ENCODE assay signal across 13 cellular contexts in genomic region chr1:20666146-20666545, GRCh38. TPM values are rescaled to one million over a fixed set of nuclear protein-coding genes. Genes with fewer than 3 reads are reported as not detected.
DNase-seq lines count a peak whose midpoint lies in the region; ATAC-seq, FAIRE-seq and TF ChIP-seq lines count a peak whose summit lies in the region.
"Had no signal": no experiment of that assay in that cellular context is flagged by ENCODE, and none has a peak within 500 bp of the region (broad histone marks: within the 10 kb centered on the region; RNA-seq: fewer than 3 reads in every experiment).

No MANE protein-coding gene starts in this region.

- POLR2A ChIA-PET in K562 (lab: Yijun Ruan, JAX), result interaction anchor here (0.5 to 1.0 kb wide), 3 partner anchors 25 to 1935 kb away, joined by 3 read pairs; no protein-coding TSS in a partner anchor

- H4K20me1 ChIP-seq in Loucy (ENCODE audit: insufficient read depth, low read length, poor library complexity, severe bottlenecking), result no peaks in the 10 kb centered on the region
- H4K20me1 ChIP-seq in K562 (replicated peaks; ENCODE audit: control insufficient read depth, insufficient read depth, low read length), result no peaks in the 10 kb centered on the region

- H3K27me3 ChIP-seq in Loucy (ENCODE audit: insufficient read depth, low read length, poor library complexity, severe bottlenecking) (no peaks in the 10 kb centered on the region), K562 (ENCODE audit: control insufficient read depth in 2 of 2, insufficient read depth in 2 of 2, low read length in 2 of 2) (no peaks in the 10 kb centered on the region; a peak in 1 of 5 replicates), right lobe of liver (no peaks in the 10 kb centered on the region), suprapubic skin (no peaks in the 10 kb centered on the region)

- ATAC-seq in K562 (no peak), right lobe of liver (peak in 3 of 4 donors; percentile 23 to 38 (median 23)), HG02884 (IDR thresholded peaks at IDR 0.05; ENCODE audit: unreplicated experiment) (no peak), GM19452 (IDR thresholded peaks at IDR 0.05; ENCODE audit: unreplicated experiment) (no peak)

- H3K4me3 ChIP-seq in Loucy (ENCODE audit: low read length, poor library complexity, severe bottlenecking) (peak overlapping the region; percentile 36), K562 (no peak overlapping the region), right lobe of liver (no peak overlapping the region), suprapubic skin (no peak overlapping the region)

- TF ChIP-seq CTCF in Loucy (conservative IDR thresholded peaks at IDR 0.05; ENCODE audit: low read length) (no peak), K562 (IDR thresholded peaks at IDR 0.05 in 2 of 3, conservative IDR thresholded peaks at IDR 0.05 in 1 of 3; ENCODE audit: insufficient read depth in 2 of 3, low read depth in 1 of 3, low read length in 3 of 3) (no peak), right lobe of liver (IDR thresholded peaks at IDR 0.05) (no peak), suprapubic skin (IDR thresholded peaks at IDR 0.05) (no peak)

- peaks cover 22% of the 10 kb centered on the region for H3K4me1 ChIP-seq in Loucy (ENCODE audit: insufficient read depth, low read length, poor library complexity, severe bottlenecking)
- peaks cover 6 to 23% of the 10 kb centered on the region in 2 experiments; a peak in 3 of 5 replicates for H3K4me1 ChIP-seq in K562 (replicated peaks in 1 of 2; ENCODE audit: control insufficient read depth in 2 of 2, insufficient read depth in 2 of 2, low read length in 2 of 2)
- H3K4me1 ChIP-seq in right lobe of liver, result peaks cover 0 to 4% (median 0%) of the 10 kb centered on the region in 4 donors
- H3K4me1 ChIP-seq in suprapubic skin, result peaks cover 6% of the 10 kb centered on the region

- H3K9me3 ChIP-seq in Loucy (ENCODE audit: insufficient read depth, low read depth, low read length), result no peaks in the 10 kb centered on the region
- H3K9me3 ChIP-seq in K562 (replicated peaks; ENCODE audit: control insufficient read depth, insufficient read depth, low read depth, low read length), result no peaks in the 10 kb centered on the region
- no peaks in the 10 kb centered on the region for H3K9me3 ChIP-seq in right lobe of liver
- H3K9me3 ChIP-seq in suprapubic skin, result no peaks in the 10 kb centered on the region

- no peak overlapping the region for H3K27ac ChIP-seq in K562 (ENCODE audit: extremely low read depth, low read depth, low read length)
- peak overlapping the region in 2 of 3 donors; percentile 47 to 63 for H3K27ac ChIP-seq in right lobe of liver
- peak overlapping the region; percentile 8 for H3K27ac ChIP-seq in suprapubic skin

- TF ChIP-seq POLR2A in K562 (conservative IDR thresholded peaks at IDR 0.05) (no peak), right lobe of liver (IDR thresholded peaks at IDR 0.05) (no peak), suprapubic skin (IDR thresholded peaks at IDR 0.05) (no peak)

- H3K4me2 ChIP-seq in Loucy (ENCODE audit: low read depth, low read length, poor library complexity, severe bottlenecking) (peak overlapping the region; percentile 29), K562 (ENCODE audit: insufficient read depth, low read length) (no peak overlapping the region)

- intact Hi-C loops in K562 (cut with micrococcal nuclease) (no loop called here), right lobe of liver (cut with DNase I) (no loop called here)

- no TSS peak for BruUV-seq in K562 (replicated peaks; lab: Mats Ljungman, UMichigan)

- H3K36me3 ChIP-seq in Loucy (ENCODE audit: insufficient read depth, low read length), result no peaks in the 10 kb centered on the region
- H3K36me3 ChIP-seq in K562 (ENCODE audit: control insufficient read depth, insufficient read depth, low read length), result no peaks in the 10 kb centered on the region
- H3K36me3 ChIP-seq in right lobe of liver, result no peaks in the 10 kb centered on the region
- no peaks in the 10 kb centered on the region for H3K36me3 ChIP-seq in suprapubic skin

- no peak for FAIRE-seq in K562 (lab: Jason Lieb, UNC)

- in situ Hi-C loops in K562 (cut with MboI), result no loop called here

- TF ChIP-seq RAD21 in K562 (CRISPR knock-in tag; conservative IDR thresholded peaks at IDR 0.05 in 1 of 2, IDR thresholded peaks at IDR 0.05 in 1 of 2), result no peak

- CTCF ChIA-PET in K562 (lab: Yijun Ruan, JAX; ENCODE audit: low intra/inter-chr PET ratio), result no interaction called here

- H3K9ac ChIP-seq in Loucy (ENCODE audit: low read depth, low read length, poor library complexity, severe bottlenecking) (peak overlapping the region; percentile 2), K562 (ENCODE audit: insufficient read depth in 1 of 2, low read depth in 2 of 2, low read length in 2 of 2) (0 out of 4 replicates have a peak overlapping the region, but pooled peaks of 1 of the 2 experiments have one; percentile 15)

- DNase-seq in K562 (ENCODE audit: extremely low read depth in 1 of 4, low spot score in 3 of 4), result no peak
- DNase-seq in right lobe of liver, result peak in 1 of 3 donors; percentile 34
- no peak for DNase-seq in suprapubic skin (ENCODE audit: low spot score in 2 of 2)
- DNase-seq in hypothalamus (lab: John Stamatoyannopoulos, UW), result no peak
- DNase-seq: AML-193, NCI-H1930, SIG-M5 had no signal

- H3K79me2 ChIP-seq in Loucy (ENCODE audit: insufficient read depth, low read length) (peaks cover 9% of the 10 kb centered on the region), K562 (ENCODE audit: control insufficient read depth, insufficient read depth, low read length) (peaks cover 6% of the 10 kb centered on the region)

- H2AFZ ChIP-seq in Loucy (ENCODE audit: low read length) (peak overlapping the region; percentile 3; the same call in 1 of the 2 replicates), K562 (ENCODE audit: low read depth, low read length) (peak overlapping the region; percentile 69)

- no peaks in the 10 kb centered on the region for H3K9me2 ChIP-seq in Loucy (replicated peaks; ENCODE audit: low read depth, low read length)

- no peaks in the 10 kb centered on the region for H3K9me1 ChIP-seq in K562 (ENCODE audit: control insufficient read depth, insufficient read depth, low read length)

- TF ChIP-seq EP300 in K562 (IDR thresholded peaks at IDR 0.05; ENCODE audit: low read length) (no peak), suprapubic skin (IDR thresholded peaks at IDR 0.05) (no peak)

- 51% methylated on average over 12 of the region's 16 CpGs for WGBS in K562 (ENCODE audit: insufficient coverage, low coverage, missing lambda C conversion rate)
- WGBS in right lobe of liver (ENCODE audit: insufficient coverage, low coverage, low lambda C conversion rate, missing lambda C conversion rate), result 87% methylated on average over 3 of the region's 16 CpGs
- 84% methylated on average over 5 of the region's 16 CpGs for WGBS in suprapubic skin

- peaks cover 3% of the 10 kb centered on the region; the same call in 1 of the 2 replicates for H3F3A ChIP-seq in Loucy (ENCODE audit: low read depth)

RNA-seq across cellular contexts. Expression of gene DDOST, which starts 5.0 kb away (rescaled TPM):
- 175 and 296 TPM in 2 replicates for total RNA-seq in K562 (2011; cell fraction: chromatin; rRNA removed; ENCODE audit: low replicate concordance)
- 446 and 467 TPM in 2 replicates for total RNA-seq in K562 (2011; cell fraction: nucleolus; rRNA removed)
- total RNA-seq in K562 (2011; cell fraction: nucleoplasm; rRNA removed), result 312 and 382 TPM in 2 replicates
- total RNA-seq in K562 (2014; rRNA removed) (209 and 254 TPM in 2 replicates), K562 (2014; rRNA removed; fragmentation: Illumina TruSeq; extraction: Trizol) (148 and 173 TPM in 2 replicates), K562 (2015; rRNA removed; fragmentation: Illumina TruSeq; extraction: Trizol) (240 and 241 TPM in 2 replicates), K562 (2021) (204 and 214 TPM in 2 replicates), right lobe of liver (100 to 1,000 TPM in 3 of 6 experiments, 10 to 100 TPM in 3; 53.0 to 132 (median 100) TPM), suprapubic skin (100 to 1,000 TPM in 3 of 4 donors, 10 to 100 TPM in 1; 75.9 to 143 (median 125) TPM)
- polyA plus RNA-seq in K562 (2011; rRNA removed) (260 and 287 TPM in 2 replicates), K562 (2014; fragmentation: Illumina TruSeq; extraction: Trizol) (255 and 267 TPM in 2 replicates), K562 (2014; fragmentation: Nextera tagmentation; extraction: Ambion mirVana) (100 to 1,000 TPM; 185 to 306 TPM), K562 (2014; rRNA removed) (222 and 268 TPM in 2 replicates)
- 342 and 406 TPM in 2 replicates for polyA plus RNA-seq in K562 (2011; cell fraction: cytosol; rRNA removed)
- polyA plus RNA-seq in K562 (2011; cell fraction: nucleus; rRNA removed), result 69.7 and 99.0 TPM in 2 replicates
- 227 and 356 TPM in 2 replicates for polyA plus RNA-seq in K562 (2012)
- 217 and 219 TPM in 2 replicates for polyA minus RNA-seq in K562 (2011; rRNA and poly(A)+ RNA removed)
- 93.0 and 124 TPM in 2 replicates for polyA minus RNA-seq in K562 (2011; cell fraction: cytosol; rRNA and poly(A)+ RNA removed)
- 35.7 and 64.2 TPM in 2 replicates for polyA minus RNA-seq in K562 (2011; cell fraction: nucleus; rRNA and poly(A)+ RNA removed)

RNA-seq across cellular contexts. Expression of gene PINK1, which starts 32.9 kb away (rescaled TPM):
- 7.4 and 10.6 TPM in 2 replicates for total RNA-seq in K562 (2011; cell fraction: chromatin; rRNA removed; ENCODE audit: low replicate concordance)
- 5.8 and 8.2 TPM in 2 replicates for total RNA-seq in K562 (2011; cell fraction: nucleolus; rRNA removed)
- 7.4 and 8.1 TPM in 2 replicates for total RNA-seq in K562 (2011; cell fraction: nucleoplasm; rRNA removed)
- total RNA-seq in K562 (2014; rRNA removed), result 11.3 and 12.9 TPM in 2 replicates
- 5.7 and 6.2 TPM in 2 replicates for total RNA-seq in K562 (2014; rRNA removed; fragmentation: Illumina TruSeq; extraction: Trizol)
- total RNA-seq in K562 (2015; rRNA removed; fragmentation: Illumina TruSeq; extraction: Trizol), result 5.9 and 6.5 TPM in 2 replicates
- total RNA-seq in K562 (2021), result 9.3 and 9.5 TPM in 2 replicates
- 6.8 and 9.3 TPM in 2 replicates for polyA plus RNA-seq in K562 (2011; rRNA removed)
- 8.0 and 11.3 TPM in 2 replicates for polyA plus RNA-seq in K562 (2011; cell fraction: cytosol; rRNA removed)
- 5.3 and 5.6 TPM in 2 replicates for polyA plus RNA-seq in K562 (2011; cell fraction: nucleus; rRNA removed)
- 9.1 and 27.2 TPM in 2 replicates for polyA plus RNA-seq in K562 (2012)
- polyA plus RNA-seq in K562 (2014; fragmentation: Illumina TruSeq; extraction: Trizol), result 7.6 and 9.9 TPM in 2 replicates
- polyA plus RNA-seq in K562 (2014; fragmentation: Nextera tagmentation; extraction: Ambion mirVana), result 1 to 10 TPM; 1.5 to 2.2 TPM
- polyA plus RNA-seq in K562 (2014; rRNA removed), result 10.2 and 10.5 TPM in 2 replicates
- 4.9 TPM in 2 replicates for polyA minus RNA-seq in K562 (2011; rRNA and poly(A)+ RNA removed)
- polyA minus RNA-seq in K562 (2011; cell fraction: cytosol; rRNA and poly(A)+ RNA removed), result 3.1 and 4.2 TPM in 2 replicates
- polyA minus RNA-seq in K562 (2011; cell fraction: nucleus; rRNA and poly(A)+ RNA removed), result 1.5 and 2.2 TPM in 2 replicates
- total RNA-seq in right lobe of liver, result 10 to 100 TPM; 67.3 to 94.1 (median 83.0) TPM
- total RNA-seq in suprapubic skin, result 100 to 1,000 TPM in 2 of 4 donors, 10 to 100 TPM in 2; 91.9 to 116 (median 98.0) TPM

RNA-seq across cellular contexts. Expression of gene KIF17, which starts 51.7 kb away (rescaled TPM):
- 0.69 TPM in 1 of 2 replicates, not detected in the other for total RNA-seq in K562 (2011; cell fraction: chromatin; rRNA removed; ENCODE audit: low replicate concordance)
- total RNA-seq in K562 (2011; cell fraction: nucleolus; rRNA removed), result 0.50 and 0.66 TPM in 2 replicates
- 0.22 TPM in 1 of 2 replicates, not detected in the other for total RNA-seq in K562 (2011; cell fraction: nucleoplasm; rRNA removed)
- total RNA-seq in K562 (2014; rRNA removed), result 0.12 TPM in 1 of 2 replicates, not detected in the other
- total RNA-seq in K562 (2014; rRNA removed; fragmentation: Illumina TruSeq; extraction: Trizol), result not detected in 2 replicates
- not detected in 2 replicates for total RNA-seq in K562 (2015; rRNA removed; fragmentation: Illumina TruSeq; extraction: Trizol)
- 0.11 and 0.47 TPM in 2 replicates for total RNA-seq in K562 (2021)
- 0.08 and 0.10 TPM in 2 replicates for polyA plus RNA-seq in K562 (2011; rRNA removed)
- polyA plus RNA-seq in K562 (2011; cell fraction: cytosol; rRNA removed), result 0.06 and 0.31 TPM in 2 replicates
- polyA plus RNA-seq in K562 (2011; cell fraction: nucleus; rRNA removed), result 0.17 and 0.50 TPM in 2 replicates
- 0.10 and 0.28 TPM in 2 replicates for polyA plus RNA-seq in K562 (2012)
- polyA plus RNA-seq in K562 (2014; fragmentation: Illumina TruSeq; extraction: Trizol), result 0.04 TPM in 1 of 2 replicates, not detected in the other
- under 1 TPM in 1 of 2 experiments, not detected in 1; 0.04 TPM for polyA plus RNA-seq in K562 (2014; fragmentation: Nextera tagmentation; extraction: Ambion mirVana)
- polyA plus RNA-seq in K562 (2014; rRNA removed), result 0.27 TPM in 1 of 2 replicates, not detected in the other
- 0.36 and 0.46 TPM in 2 replicates for polyA minus RNA-seq in K562 (2011; rRNA and poly(A)+ RNA removed)
- 0.29 TPM in 1 of 2 replicates, not detected in the other for polyA minus RNA-seq in K562 (2011; cell fraction: cytosol; rRNA and poly(A)+ RNA removed)
- 0.11 and 0.27 TPM in 2 replicates for polyA minus RNA-seq in K562 (2011; cell fraction: nucleus; rRNA and poly(A)+ RNA removed)
- 1 to 10 TPM; 1.0 to 3.2 (median 1.3) TPM for total RNA-seq in right lobe of liver
- total RNA-seq in suprapubic skin, result 1 to 10 TPM in 3 of 4 donors, under 1 TPM in 1; 0.76 to 5.6 (median 2.1) TPM
- total RNA-seq: CD4-positive, CD25-positive, alpha-beta regulatory T cell; HT-29 had no signal
- polyA plus RNA-seq: CD4-positive, CD25-positive, alpha-beta regulatory T cell; IgD-negative memory B cell had no signal

Comparison
In these comparisons a context has a peak if more than half of its experiments do, and no peak if none do; other contexts are left out.
1. ATAC-seq: peak in right lobe of liver (3 of 4); none in K562 (single experiment), HG02884 (single experiment) and GM19452 (single experiment).
2. RNA of gene PINK1, which starts 32.9 kb away (total RNA-seq): 91.9 to 116 TPM in suprapubic skin and 67.3 to 94.1 TPM in right lobe of liver; 5.7 to 12.9 TPM in K562; every median in the first group is over 4 times any median in the second.